8 cellular contexts compared by ENCODE assay signal in the genomic region with DNA sequence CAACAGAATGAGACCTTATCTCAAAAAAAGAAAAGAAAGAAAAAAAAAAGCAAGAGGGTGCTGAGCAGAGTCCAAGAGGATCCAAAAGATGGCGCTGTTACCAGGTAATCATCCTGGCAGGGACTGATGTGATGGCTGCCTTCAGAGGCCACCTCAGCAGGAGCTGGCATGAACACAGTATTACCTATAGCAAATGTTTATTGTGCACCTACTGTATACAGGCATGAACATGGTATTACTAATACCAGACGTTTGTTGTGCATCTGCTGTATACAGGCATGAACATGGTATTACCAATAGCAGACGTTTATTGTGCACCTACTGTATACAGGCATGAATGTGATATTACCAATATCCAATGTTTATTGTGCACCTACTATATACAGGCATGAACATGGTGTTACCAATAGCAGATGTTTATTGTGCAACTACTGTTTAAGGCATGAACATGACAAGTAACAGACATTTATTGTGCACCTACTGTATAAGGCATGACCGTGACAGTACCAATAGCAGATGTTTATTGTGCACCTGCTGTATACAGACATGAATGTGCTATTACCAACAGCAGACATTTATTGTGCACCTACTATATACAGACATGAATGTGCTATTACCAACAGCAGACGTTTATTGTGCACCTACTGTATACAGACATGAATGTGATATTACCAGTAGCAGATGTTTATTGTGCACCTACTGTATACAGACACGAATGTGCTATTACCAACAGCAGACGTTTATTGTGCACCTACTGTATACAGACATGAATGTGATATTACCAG.
DNase-seq lines count a peak whose midpoint lies in the region; ATAC-seq, FAIRE-seq and TF ChIP-seq lines count a peak whose summit lies in the region.

No MANE protein-coding gene starts in this region.

- H3K4me1 ChIP-seq in HAP-1, result peaks cover 5% of the 10 kb centered on the region
- no peaks in the 10 kb centered on the region for H3K4me1 ChIP-seq in ovary (ENCODE audit: insufficient read depth)

- H3K36me3 ChIP-seq in HAP-1 (replicated peaks), result no peaks in the 10 kb centered on the region
- no peaks in the 10 kb centered on the region for H3K36me3 ChIP-seq in ovary

- no peak for ATAC-seq in GM21360 (IDR thresholded peaks at IDR 0.05; ENCODE audit: unreplicated experiment)

- DNase-seq in D721Med (ENCODE audit: insufficient read length, low spot score) (no peak), HAP-1 (ENCODE audit: low spot score in 2 of 2) (peak; percentile 49 to 57), RPMI8226 (peak; percentile 86), iPS-NIHi7 (ENCODE audit: extremely low spot score) (peak; percentile 59), 8988T (no peak), ovary (no peak), KG1 (lab: John Stamatoyannopoulos, UW) (no peak)

- H3K27me3 ChIP-seq in HAP-1 (ENCODE audit: low read depth) (no peaks in the 10 kb centered on the region), ovary (no peaks in the 10 kb centered on the region)

- TF ChIP-seq EP300 in ovary (IDR thresholded peaks at IDR 0.05), result no peak

- intact Hi-C loops in ovary (cut with DNase I), result no loop called here

- no peaks in the 10 kb centered on the region for H3K9me3 ChIP-seq in HAP-1
- H3K9me3 ChIP-seq in ovary, result no peaks in the 10 kb centered on the region

- H3K4me3 ChIP-seq in HAP-1 (no peak overlapping the region), ovary (no peak overlapping the region)

- TF ChIP-seq CTCF in D721Med (IDR thresholded peaks at IDR 0.05; ENCODE audit: insufficient read depth, missing control alignments) (peak; percentile 36), ovary (IDR thresholded peaks at IDR 0.05) (no peak)

- TF ChIP-seq POLR2A in ovary (IDR thresholded peaks at IDR 0.05), result no peak

- no peak for FAIRE-seq in D721Med (lab: Jason Lieb, UNC)

- 77 to 83% (median 82%) methylated on average over 7 of the region's 7 CpGs for WGBS in ovary, 3 donors

- H3K27ac ChIP-seq in ovary, result no peak overlapping the region

- in situ Hi-C loops in HAP-1 (cut with MboI; ENCODE audit: low sequenced_read_pairs), result loop anchor here (25.0 kb wide), 3 partner anchors 451 to 1076 kb away; partner anchors contain the start of gene KAZN

Comparison
In these comparisons a context has a peak if more than half of its experiments do, and no peak if none do; other contexts are left out.
1. DNase-seq: peak in HAP-1 (2 of 2), RPMI8226 (single experiment) and iPS-NIHi7 (single experiment); none in D721Med (single experiment), 8988T (single experiment), ovary (0 of 5) and KG1 (single experiment).